ENCODE assay signal across 14 cellular contexts in genomic region chr21:42495027-42495426, GRCh38. TPM values are rescaled to one million over a fixed set of nuclear protein-coding genes. Genes with fewer than 3 reads are reported as not detected.
A peak's percentile ranks its signal among the peaks of the same experiment; 100 is the strongest.
DNase-seq lines count a peak whose midpoint lies in the region; ATAC-seq and TF ChIP-seq lines count a peak whose summit lies in the region.
"Had no signal": no experiment of that assay in that cellular context is flagged by ENCODE, and none has a peak within 500 bp of the region (broad histone marks: within the 10 kb centered on the region; RNA-seq: fewer than 3 reads in every experiment).

No MANE protein-coding gene starts in this region.

- no peak overlapping the region for H3K9ac ChIP-seq in H9 (ENCODE audit: extremely low read depth, insufficient read length, low read length)

- peaks cover 12% of the 10 kb centered on the region for H3K23me2 ChIP-seq in H9 (ENCODE audit: insufficient read length, low read depth, low read length, poor library complexity, severe bottlenecking)

- no peak overlapping the region for H3K56ac ChIP-seq in H9 (ENCODE audit: insufficient read length, low read depth, low read length)

- H3K4ac ChIP-seq in H9 (ENCODE audit: low read depth, low read length), result no peak overlapping the region

- no CpG with 5 or more reads among the region's 5 CpGs for WGBS in H9 (ENCODE audit: extremely low coverage, insufficient read length, low lambda C conversion rate)
- 95% methylated on average over 5 of the region's 5 CpGs for WGBS in hepatocyte (ENCODE audit: low lambda C conversion rate, missing lambda C conversion rate)
- 95% methylated on average over 5 of the region's 5 CpGs for WGBS in prostate gland

- H3K9me2 ChIP-seq in PC-9 (ENCODE audit: insufficient read depth) (no peaks in the 10 kb centered on the region), hepatocyte (replicated peaks; ENCODE audit: insufficient read depth) (no peaks in the 10 kb centered on the region)

- H3K27me3 Mint-ChIP-seq in H9 (ENCODE audit: low read depth), result peaks cover 8% of the 10 kb centered on the region
- H3K27me3 Mint-ChIP-seq: activated CD8-positive, alpha-beta T cell treated with anti-CD3 and anti-CD28 coated beads for 36 hours had no signal

- no peak for ATAC-seq in GM21447 (IDR thresholded peaks at IDR 0.05; ENCODE audit: unreplicated experiment)
- ATAC-seq in HG02884 (IDR thresholded peaks at IDR 0.05; ENCODE audit: unreplicated experiment), result no peak
- ATAC-seq: activated CD8-positive, alpha-beta T cell treated with anti-CD3 and anti-CD28 coated beads for 36 hours had no signal

- no peak overlapping the region for H4K5ac ChIP-seq in H9 (ENCODE audit: insufficient read length, low read depth, low read length)

- BruUV-seq in PC-9 (replicated peaks; lab: Mats Ljungman, UMichigan), result no TSS peak

- no peak overlapping the region for H2BK120ac ChIP-seq in H9 (ENCODE audit: low read depth, low read length, poor library complexity, severe bottlenecking)

- peaks cover 24 to 33% of the 10 kb centered on the region in 2 experiments for H3K4me1 Mint-ChIP-seq in H9

- TF ChIP-seq CTCF in H9 (conservative IDR thresholded peaks at IDR 0.05), result no peak
- TF ChIP-seq CTCF in PC-9 (conservative IDR thresholded peaks at IDR 0.05), result no peak
- TF ChIP-seq CTCF in hepatocyte (IDR thresholded peaks at IDR 0.05; ENCODE audit: poor library complexity), result no peak
- TF ChIP-seq CTCF in prostate gland (IDR thresholded peaks at IDR 0.05), result no peak

- POLR2A ChIA-PET in PC-9 (lab: Charles Lee; ENCODE audit: unreplicated experiment), result interaction anchor here (0.6 kb wide), 1 partner anchor 28 kb away, joined by 5 read pairs; no protein-coding TSS in a partner anchor

- peak overlapping the region; percentile 73 for H3K4me2 ChIP-seq in H9 (ENCODE audit: insufficient read depth, insufficient read length, low read length)
- peak overlapping the region; percentile 69 for H3K4me2 ChIP-seq in PC-9
- peak overlapping the region; percentile 78 for H3K4me2 ChIP-seq in hepatocyte

- no peaks in the 10 kb centered on the region for H3K79me1 ChIP-seq in H9 (ENCODE audit: insufficient read depth, low read depth, low read length, poor library complexity, severe bottlenecking)

- H2BK15ac ChIP-seq in H9 (ENCODE audit: low read depth, low read length), result no peak overlapping the region

- TF ChIP-seq POLR2A in prostate gland (IDR thresholded peaks at IDR 0.05), result no peak

- no peak overlapping the region for H3K23ac ChIP-seq in H9 (ENCODE audit: insufficient read length, low read depth, low read length)

- H2AK5ac ChIP-seq in H9 (ENCODE audit: insufficient read length, low read length), result no peak overlapping the region

- H2AFZ ChIP-seq in H9 (ENCODE audit: low read length) (no peak overlapping the region), PC-9 (no peak overlapping the region), hepatocyte (no peak overlapping the region)

- H3K27me3 ChIP-seq in H9 (ENCODE audit: insufficient read depth, low read length) (no peaks in the 10 kb centered on the region), PC-9 (ENCODE audit: insufficient read depth, low read depth) (no peaks in the 10 kb centered on the region), hepatocyte (no peaks in the 10 kb centered on the region), prostate gland (replicated peaks; ENCODE audit: insufficient read depth) (no peaks in the 10 kb centered on the region)

- H3K9me3 ChIP-seq in H9 (ENCODE audit: control insufficient read depth, low read depth, low read length) (no peaks in the 10 kb centered on the region), PC-9 (ENCODE audit: insufficient read depth, low read depth) (no peaks in the 10 kb centered on the region), hepatocyte (ENCODE audit: low read depth) (no peaks in the 10 kb centered on the region), prostate gland (no peaks in the 10 kb centered on the region)
- H3K9me3 ChIP-seq: BE2C, thoracic aorta had no signal

- no peaks in the 10 kb centered on the region for H3K9me3 Mint-ChIP-seq in H9
- H3K9me3 Mint-ChIP-seq: activated CD8-positive, alpha-beta T cell treated with anti-CD3 and anti-CD28 coated beads for 36 hours had no signal

- no peaks in the 10 kb centered on the region for H3K36me3 Mint-ChIP-seq in H9 (ENCODE audit: insufficient read depth in 1 of 3, low read depth in 3 of 3)

- intact Hi-C loops in PC-9 (cut with micrococcal nuclease; ENCODE audit: unreplicated experiment), result no loop called here
- intact Hi-C loops in prostate gland (cut with DNase I), result no loop called here

- no peak overlapping the region for H2BK12ac ChIP-seq in H9 (ENCODE audit: insufficient read length, low read depth, low read length)

- no peaks in the 10 kb centered on the region for H4K20me1 ChIP-seq in H9 (ENCODE audit: control insufficient read depth, insufficient read depth, insufficient read length)
- no peaks in the 10 kb centered on the region for H4K20me1 ChIP-seq in PC-9 (ENCODE audit: insufficient read depth)
- no peaks in the 10 kb centered on the region for H4K20me1 ChIP-seq in hepatocyte (ENCODE audit: insufficient read depth, poor library complexity, severe bottlenecking)

- no peak overlapping the region for H4K91ac ChIP-seq in H9 (ENCODE audit: insufficient read length, low read depth, low read length)

- DNase-seq in H9 (no peak), PC-9 (no peak), hepatocyte (ENCODE audit: low spot score) (no peak), prostate gland (ENCODE audit: low spot score) (no peak), NCI-H1092 treated with DMSO at 0.1 percent for 48 hours (lab: John Stamatoyannopoulos, UW) (no peak)
- DNase-seq: activated CD8-positive, alpha-beta T cell treated with anti-CD3 and anti-CD28 coated beads for 36 hours; activated effector memory CD4-positive, alpha-beta T cell treated with Interleukin-2 at 50 U/mL for 16 hours; aorta; BE2C; NCI-H187; stimulated activated CD4-positive, alpha-beta T cell treated with anti-CD3 and anti-CD28 coated beads, Interleukin-2, amount 100 ng/mL, for 48 hours had no signal

- H3K27ac ChIP-seq in H9 (ENCODE audit: insufficient read length, low read depth, low read length) (no peak overlapping the region), PC-9 (0 out of 2 replicates have a peak overlapping the region, but pooled peaks have one; percentile 31), hepatocyte (peak overlapping the region; percentile 57), prostate gland (peak overlapping the region; percentile 78 to 98)
- H3K27ac ChIP-seq: thoracic aorta had no signal

- no peak overlapping the region for H2BK20ac ChIP-seq in H9 (ENCODE audit: low read depth, low read length, poor library complexity, severe bottlenecking)

- H3K4me1 ChIP-seq in H9 (ENCODE audit: insufficient read depth, low read length) (no peaks in the 10 kb centered on the region; the same call in 1 of the 2 replicates), PC-9 (replicated peaks; ENCODE audit: insufficient read depth) (peaks cover 15% of the 10 kb centered on the region), hepatocyte (ENCODE audit: insufficient read depth) (peaks cover 23% of the 10 kb centered on the region), prostate gland (replicated peaks) (peaks cover 3% of the 10 kb centered on the region)
- H3K4me1 ChIP-seq: BE2C had no signal

- H3K79me2 ChIP-seq in H9 (ENCODE audit: insufficient read depth, low read length), result no peaks in the 10 kb centered on the region
- no peaks in the 10 kb centered on the region for H3K79me2 ChIP-seq in PC-9 (ENCODE audit: low read depth)
- no peaks in the 10 kb centered on the region for H3K79me2 ChIP-seq in hepatocyte

- CTCF ChIA-PET in PC-9 (lab: Charles Lee), result interaction anchor here (0.6 kb wide), 1 partner anchor 19 kb away, joined by 6 read pairs; no protein-coding TSS in a partner anchor

- H3K36me3 ChIP-seq in PC-9 (ENCODE audit: low read depth) (no peaks in the 10 kb centered on the region), hepatocyte (replicated peaks; ENCODE audit: insufficient read depth, low read depth) (no peaks in the 10 kb centered on the region), prostate gland (no peaks in the 10 kb centered on the region)
- H3K36me3 ChIP-seq: BE2C, thoracic aorta had no signal

- H4K8ac ChIP-seq in H9 (replicated peaks; ENCODE audit: insufficient read length, low read depth, low read length), result no peak overlapping the region

- H3K18ac ChIP-seq in H9 (ENCODE audit: insufficient read length, low read depth, low read length), result no peak overlapping the region

- peak overlapping the region in 1 of 2 experiments; percentile 12; a peak in 1 of 5 replicates for H3K4me3 Mint-ChIP-seq in H9

- peak overlapping the region; percentile 58; the same call in 1 of the 2 replicates for H3K4me3 ChIP-seq in PC-9
- no peak overlapping the region for H3K4me3 ChIP-seq in hepatocyte
- no peak overlapping the region for H3K4me3 ChIP-seq in prostate gland

- no peak overlapping the region; a peak in 1 of 7 replicates for H3K27ac Mint-ChIP-seq in H9
- H3K27ac Mint-ChIP-seq: activated CD8-positive, alpha-beta T cell treated with anti-CD3 and anti-CD28 coated beads for 36 hours had no signal

- H3K14ac ChIP-seq in H9 (ENCODE audit: insufficient read depth, low read length), result no peak overlapping the region

- H3T11ph ChIP-seq in H9 (ENCODE audit: low read length), result no peak overlapping the region

- no peak overlapping the region for H2BK5ac ChIP-seq in H9 (ENCODE audit: insufficient read length, low read length)

- H3F3A ChIP-seq in PC-9 (ENCODE audit: insufficient read depth, low read depth), result no peaks in the 10 kb centered on the region

RNA-seq across cellular contexts. Expression of gene RSPH1, which starts 1.0 kb away (rescaled TPM):
- 0.31 TPM in 1 of 2 replicates, not detected in the other for total RNA-seq in H9 (2021)
- total RNA-seq in PC-9 (2021), result 4.3 and 8.0 TPM in 2 replicates
- 0.60 and 1.3 TPM in 2 replicates for total RNA-seq in hepatocyte
- 1.8 and 3.0 TPM in 2 replicates for polyA plus RNA-seq in hepatocyte
- 1 to 10 TPM; 1.6 to 2.6 TPM for total RNA-seq in prostate gland
- total RNA-seq: activated CD8-positive, alpha-beta T cell treated with anti-CD3 and anti-CD28 coated beads for 36 hours had no signal

RNA-seq across cellular contexts. Expression of gene SLC37A1, which starts 18.6 kb away (rescaled TPM):
- total RNA-seq in H9 (2021), result 34.8 and 37.7 TPM in 2 replicates
- total RNA-seq in PC-9 (2021), result 23.5 and 26.7 TPM in 2 replicates
- 13.1 and 17.9 TPM in 2 replicates for total RNA-seq in hepatocyte
- 18.5 and 26.9 TPM in 2 replicates for polyA plus RNA-seq in hepatocyte
- 10 to 100 TPM; 44.2 to 49.6 TPM for total RNA-seq in prostate gland
